ENCODE assay signal across 11 cellular contexts in genomic region chrX:117147249-117147648, GRCh38.
"Had no signal": no experiment of that assay in that cellular context is flagged by ENCODE, and none has a peak within 500 bp of the region (broad histone marks: within the 10 kb centered on the region; RNA-seq: fewer than 3 reads in every experiment).

No MANE protein-coding gene starts in this region.

- H3K4me1 Mint-ChIP-seq: GM23338, H9 had no signal

- H3K4me3 ChIP-seq: GM23248, GM23338, HAP-1 had no signal

- H3K27ac ChIP-seq: GM23248 had no signal

- H3K4me2 ChIP-seq: GM23338 had no signal

- H3K27ac Mint-ChIP-seq: GM23338, H9, HFFc6 had no signal

- H3K36me3 ChIP-seq: HAP-1 had no signal

- DNase-seq: GM23248, GOT3, H7, H9, HCEC 1CT, HFFc6 had no signal

- H3K4me3 Mint-ChIP-seq: GM23338, H9, HFFc6 had no signal

- FAIRE-seq: H1, H54 had no signal

- H3K9me3 Mint-ChIP-seq: HFFc6 had no signal

- H3K9ac ChIP-seq: GM23248 had no signal

- ATAC-seq: GM23338, HCT116 had no signal

- H2AFZ ChIP-seq: GM23248, GM23338 had no signal
